In the genomic region with DNA sequence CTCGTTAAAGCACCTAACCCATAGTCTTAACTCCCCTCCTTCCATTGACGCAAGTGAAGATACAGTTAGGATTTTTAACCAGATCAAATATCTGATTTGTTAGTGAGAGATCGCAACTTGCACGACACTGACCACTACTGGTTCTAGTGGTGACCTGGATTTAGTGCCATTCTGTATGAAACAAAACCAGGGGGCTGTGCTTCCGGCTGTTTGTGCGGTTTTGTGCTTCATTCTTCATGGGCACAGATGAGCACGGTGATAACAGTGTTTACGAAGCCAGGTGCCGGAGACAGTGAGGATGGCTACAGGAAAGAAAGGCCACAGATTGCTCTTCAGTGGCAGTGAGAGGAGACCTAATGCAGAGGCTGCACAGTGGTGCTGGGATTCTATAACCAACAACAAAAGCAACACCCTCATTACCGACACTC, we compare ENCODE assay signal across 1 cellular context.
TF ChIP-seq lines count a peak whose summit lies in the region.

No MANE protein-coding gene starts in this region.

TF ChIP-seq in HepG2, 621 proteins besides CTCF, POLR2A, EP300 and RAD21 (continued from another document and continues in another):
- TF ChIP-seq FUBP1 (CRISPR knock-in tag; IDR thresholded peaks at IDR 0.05; ENCODE audit: borderline replicate concordance) (peak; percentile 84; the same call in 1 of the 2 replicates), ZNF33B (CRISPR knock-in tag; IDR thresholded peaks at IDR 0.05) (peak; percentile 11; the same call in 1 of the 2 replicates), RFXAP (CRISPR knock-in tag; IDR thresholded peaks at IDR 0.05; ENCODE audit: borderline replicate concordance) (peak; percentile 48; the same call in 1 of the 2 replicates), NPAS2 (CRISPR knock-in tag; IDR thresholded peaks at IDR 0.05; ENCODE audit: borderline replicate concordance) (no peak), ZIK1 (CRISPR knock-in tag; IDR thresholded peaks at IDR 0.05; ENCODE audit: borderline replicate concordance, low read depth) (0 out of 2 replicates have a peak, but pooled peaks have one; percentile 28), ISL2 (CRISPR knock-in tag; IDR thresholded peaks at IDR 0.05) (peak; percentile 45; the same call in 1 of the 2 replicates), ZNF792 (CRISPR knock-in tag; IDR thresholded peaks at IDR 0.05) (peak; percentile 85; the same call in 1 of the 2 replicates), ERF (CRISPR knock-in tag; IDR thresholded peaks at IDR 0.05) (peak; percentile 93), SMC3 (IDR thresholded peaks at IDR 0.05; ENCODE audit: low read length) (peak; percentile 49; the same call in 1 of the 2 replicates), KLF16 (CRISPR knock-in tag; IDR thresholded peaks at IDR 0.05) (peak in 1 of 2 experiments; percentile 62; a peak in 2 of 4 replicates), SOX6 (IDR thresholded peaks at IDR 0.05) (no peak), SOX6 (CRISPR knock-in tag; IDR thresholded peaks at IDR 0.05) (peak; percentile 82), NR2C2 (CRISPR knock-in tag; IDR thresholded peaks at IDR 0.05; ENCODE audit: borderline replicate concordance) (no peak), ZNF274 (CRISPR knock-in tag; IDR thresholded peaks at IDR 0.05) (peak; percentile 57), ZNF503 (CRISPR knock-in tag; IDR thresholded peaks at IDR 0.05) (0 out of 2 replicates have a peak, but pooled peaks have one; percentile 21), FOXA3 (CRISPR knock-in tag; IDR thresholded peaks at IDR 0.05) (peak; percentile 91), TAF1 (CRISPR knock-in tag; IDR thresholded peaks at IDR 0.05) (no peak), MXD4 (CRISPR knock-in tag; IDR thresholded peaks at IDR 0.05) (no peak; the same call in 1 of the 2 replicates), PPARG (CRISPR knock-in tag; conservative IDR thresholded peaks at IDR 0.05) (peak; percentile 64; the same call in 1 of the 2 replicates), KDM4B (CRISPR knock-in tag; IDR thresholded peaks at IDR 0.05) (0 out of 2 replicates have a peak, but pooled peaks have one; percentile 24), GABPA (IDR thresholded peaks at IDR 0.05; ENCODE audit: low read depth, low read length) (no peak), GABPA (CRISPR knock-in tag; IDR thresholded peaks at IDR 0.05; ENCODE audit: low read depth) (peak; percentile 83), NCOA2 (CRISPR knock-in tag; IDR thresholded peaks at IDR 0.05) (0 out of 2 replicates have a peak, but pooled peaks have one; percentile 33), HDAC2 (CRISPR knock-in tag; IDR thresholded peaks at IDR 0.05) (peak; percentile 92), JUN (CRISPR knock-in tag; IDR thresholded peaks at IDR 0.05) (no peak), KAT7 (CRISPR knock-in tag; IDR thresholded peaks at IDR 0.05; ENCODE audit: borderline replicate concordance) (no peak), KDM3A (CRISPR knock-in tag; IDR thresholded peaks at IDR 0.05; ENCODE audit: low read depth) (no peak), GATAD1 (CRISPR knock-in tag; IDR thresholded peaks at IDR 0.05) (0 out of 2 replicates have a peak, but pooled peaks have one; percentile 39), KLF12 (CRISPR knock-in tag; IDR thresholded peaks at IDR 0.05; ENCODE audit: borderline replicate concordance) (no peak), CCDC6 (CRISPR knock-in tag; IDR thresholded peaks at IDR 0.05) (peak; percentile 69; the same call in 1 of the 2 replicates)
- TF ChIP-seq, protein P1, sequence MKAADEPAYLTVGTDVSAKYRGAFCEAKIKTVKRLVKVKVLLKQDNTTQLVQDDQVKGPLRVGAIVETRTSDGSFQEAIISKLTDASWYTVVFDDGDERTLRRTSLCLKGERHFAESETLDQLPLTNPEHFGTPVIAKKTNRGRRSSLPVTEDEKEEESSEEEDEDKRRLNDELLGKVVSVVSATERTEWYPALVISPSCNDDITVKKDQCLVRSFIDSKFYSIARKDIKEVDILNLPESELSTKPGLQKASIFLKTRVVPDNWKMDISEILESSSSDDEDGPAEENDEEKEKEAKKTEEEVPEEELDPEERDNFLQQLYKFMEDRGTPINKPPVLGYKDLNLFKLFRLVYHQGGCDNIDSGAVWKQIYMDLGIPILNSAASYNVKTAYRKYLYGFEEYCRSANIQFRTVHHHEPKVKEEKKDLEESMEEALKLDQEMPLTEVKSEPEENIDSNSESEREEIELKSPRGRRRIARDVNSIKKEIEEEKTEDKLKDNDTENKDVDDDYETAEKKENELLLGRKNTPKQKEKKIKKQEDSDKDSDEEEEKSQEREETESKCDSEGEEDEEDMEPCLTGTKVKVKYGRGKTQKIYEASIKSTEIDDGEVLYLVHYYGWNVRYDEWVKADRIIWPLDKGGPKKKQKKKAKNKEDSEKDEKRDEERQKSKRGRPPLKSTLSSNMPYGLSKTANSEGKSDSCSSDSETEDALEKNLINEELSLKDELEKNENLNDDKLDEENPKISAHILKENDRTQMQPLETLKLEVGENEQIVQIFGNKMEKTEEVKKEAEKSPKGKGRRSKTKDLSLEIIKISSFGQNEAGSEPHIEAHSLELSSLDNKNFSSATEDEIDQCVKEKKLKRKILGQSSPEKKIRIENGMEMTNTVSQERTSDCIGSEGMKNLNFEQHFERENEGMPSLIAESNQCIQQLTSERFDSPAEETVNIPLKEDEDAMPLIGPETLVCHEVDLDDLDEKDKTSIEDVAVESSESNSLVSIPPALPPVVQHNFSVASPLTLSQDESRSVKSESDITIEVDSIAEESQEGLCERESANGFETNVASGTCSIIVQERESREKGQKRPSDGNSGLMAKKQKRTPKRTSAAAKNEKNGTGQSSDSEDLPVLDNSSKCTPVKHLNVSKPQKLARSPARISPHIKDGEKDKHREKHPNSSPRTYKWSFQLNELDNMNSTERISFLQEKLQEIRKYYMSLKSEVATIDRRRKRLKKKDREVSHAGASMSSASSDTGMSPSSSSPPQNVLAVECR (CRISPR knock-in tag; IDR thresholded peaks at IDR 0.05; ENCODE audit: borderline replicate concordance), result peak; percentile 44; the same call in 1 of the 2 replicates
- TF ChIP-seq, protein P2, sequence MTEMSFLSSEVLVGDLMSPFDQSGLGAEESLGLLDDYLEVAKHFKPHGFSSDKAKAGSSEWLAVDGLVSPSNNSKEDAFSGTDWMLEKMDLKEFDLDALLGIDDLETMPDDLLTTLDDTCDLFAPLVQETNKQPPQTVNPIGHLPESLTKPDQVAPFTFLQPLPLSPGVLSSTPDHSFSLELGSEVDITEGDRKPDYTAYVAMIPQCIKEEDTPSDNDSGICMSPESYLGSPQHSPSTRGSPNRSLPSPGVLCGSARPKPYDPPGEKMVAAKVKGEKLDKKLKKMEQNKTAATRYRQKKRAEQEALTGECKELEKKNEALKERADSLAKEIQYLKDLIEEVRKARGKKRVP (CRISPR knock-in tag; IDR thresholded peaks at IDR 0.05), result no peak
- TF ChIP-seq, protein P3, sequence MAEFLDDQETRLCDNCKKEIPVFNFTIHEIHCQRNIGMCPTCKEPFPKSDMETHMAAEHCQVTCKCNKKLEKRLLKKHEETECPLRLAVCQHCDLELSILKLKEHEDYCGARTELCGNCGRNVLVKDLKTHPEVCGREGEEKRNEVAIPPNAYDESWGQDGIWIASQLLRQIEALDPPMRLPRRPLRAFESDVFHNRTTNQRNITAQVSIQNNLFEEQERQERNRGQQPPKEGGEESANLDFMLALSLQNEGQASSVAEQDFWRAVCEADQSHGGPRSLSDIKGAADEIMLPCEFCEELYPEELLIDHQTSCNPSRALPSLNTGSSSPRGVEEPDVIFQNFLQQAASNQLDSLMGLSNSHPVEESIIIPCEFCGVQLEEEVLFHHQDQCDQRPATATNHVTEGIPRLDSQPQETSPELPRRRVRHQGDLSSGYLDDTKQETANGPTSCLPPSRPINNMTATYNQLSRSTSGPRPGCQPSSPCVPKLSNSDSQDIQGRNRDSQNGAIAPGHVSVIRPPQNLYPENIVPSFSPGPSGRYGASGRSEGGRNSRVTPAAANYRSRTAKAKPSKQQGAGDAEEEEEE (CRISPR knock-in tag; IDR thresholded peaks at IDR 0.05; ENCODE audit: borderline replicate concordance), result no peak
- TF ChIP-seq, protein P4, sequence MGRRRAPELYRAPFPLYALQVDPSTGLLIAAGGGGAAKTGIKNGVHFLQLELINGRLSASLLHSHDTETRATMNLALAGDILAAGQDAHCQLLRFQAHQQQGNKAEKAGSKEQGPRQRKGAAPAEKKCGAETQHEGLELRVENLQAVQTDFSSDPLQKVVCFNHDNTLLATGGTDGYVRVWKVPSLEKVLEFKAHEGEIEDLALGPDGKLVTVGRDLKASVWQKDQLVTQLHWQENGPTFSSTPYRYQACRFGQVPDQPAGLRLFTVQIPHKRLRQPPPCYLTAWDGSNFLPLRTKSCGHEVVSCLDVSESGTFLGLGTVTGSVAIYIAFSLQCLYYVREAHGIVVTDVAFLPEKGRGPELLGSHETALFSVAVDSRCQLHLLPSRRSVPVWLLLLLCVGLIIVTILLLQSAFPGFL (CRISPR knock-in tag; IDR thresholded peaks at IDR 0.05), result no peak
- TF ChIP-seq, protein P5, sequence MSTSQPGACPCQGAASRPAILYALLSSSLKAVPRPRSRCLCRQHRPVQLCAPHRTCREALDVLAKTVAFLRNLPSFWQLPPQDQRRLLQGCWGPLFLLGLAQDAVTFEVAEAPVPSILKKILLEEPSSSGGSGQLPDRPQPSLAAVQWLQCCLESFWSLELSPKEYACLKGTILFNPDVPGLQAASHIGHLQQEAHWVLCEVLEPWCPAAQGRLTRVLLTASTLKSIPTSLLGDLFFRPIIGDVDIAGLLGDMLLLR (CRISPR knock-in tag; IDR thresholded peaks at IDR 0.05), result no peak
- TF ChIP-seq, protein P6, sequence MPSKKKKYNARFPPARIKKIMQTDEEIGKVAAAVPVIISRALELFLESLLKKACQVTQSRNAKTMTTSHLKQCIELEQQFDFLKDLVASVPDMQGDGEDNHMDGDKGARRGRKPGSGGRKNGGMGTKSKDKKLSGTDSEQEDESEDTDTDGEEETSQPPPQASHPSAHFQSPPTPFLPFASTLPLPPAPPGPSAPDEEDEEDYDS (CRISPR knock-in tag; IDR thresholded peaks at IDR 0.05), result peak; percentile 61; the same call in 1 of the 2 replicates
- TF ChIP-seq, protein P7, sequence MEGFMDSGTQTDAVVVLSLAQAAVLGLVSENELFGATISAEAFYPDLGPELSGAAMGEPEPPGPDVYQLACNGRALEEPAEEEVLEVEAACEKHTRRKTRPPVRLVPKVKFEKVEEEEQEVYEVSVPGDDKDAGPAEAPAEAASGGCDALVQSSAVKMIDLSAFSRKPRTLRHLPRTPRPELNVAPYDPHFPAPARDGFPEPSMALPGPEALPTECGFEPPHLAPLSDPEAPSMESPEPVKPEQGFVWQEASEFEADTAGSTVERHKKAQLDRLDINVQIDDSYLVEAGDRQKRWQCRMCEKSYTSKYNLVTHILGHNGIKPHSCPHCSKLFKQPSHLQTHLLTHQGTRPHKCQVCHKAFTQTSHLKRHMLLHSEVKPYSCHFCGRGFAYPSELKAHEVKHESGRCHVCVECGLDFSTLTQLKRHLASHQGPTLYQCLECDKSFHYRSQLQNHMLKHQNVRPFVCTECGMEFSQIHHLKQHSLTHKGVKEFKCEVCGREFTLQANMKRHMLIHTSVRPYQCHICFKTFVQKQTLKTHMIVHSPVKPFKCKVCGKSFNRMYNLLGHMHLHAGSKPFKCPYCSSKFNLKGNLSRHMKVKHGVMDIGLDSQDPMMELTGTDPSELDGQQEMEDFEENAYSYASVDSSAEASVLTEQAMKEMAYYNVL (CRISPR knock-in tag; IDR thresholded peaks at IDR 0.05; ENCODE audit: borderline replicate concordance), result peak; percentile 42; the same call in 1 of the 2 replicates
- TF ChIP-seq, protein P8, sequence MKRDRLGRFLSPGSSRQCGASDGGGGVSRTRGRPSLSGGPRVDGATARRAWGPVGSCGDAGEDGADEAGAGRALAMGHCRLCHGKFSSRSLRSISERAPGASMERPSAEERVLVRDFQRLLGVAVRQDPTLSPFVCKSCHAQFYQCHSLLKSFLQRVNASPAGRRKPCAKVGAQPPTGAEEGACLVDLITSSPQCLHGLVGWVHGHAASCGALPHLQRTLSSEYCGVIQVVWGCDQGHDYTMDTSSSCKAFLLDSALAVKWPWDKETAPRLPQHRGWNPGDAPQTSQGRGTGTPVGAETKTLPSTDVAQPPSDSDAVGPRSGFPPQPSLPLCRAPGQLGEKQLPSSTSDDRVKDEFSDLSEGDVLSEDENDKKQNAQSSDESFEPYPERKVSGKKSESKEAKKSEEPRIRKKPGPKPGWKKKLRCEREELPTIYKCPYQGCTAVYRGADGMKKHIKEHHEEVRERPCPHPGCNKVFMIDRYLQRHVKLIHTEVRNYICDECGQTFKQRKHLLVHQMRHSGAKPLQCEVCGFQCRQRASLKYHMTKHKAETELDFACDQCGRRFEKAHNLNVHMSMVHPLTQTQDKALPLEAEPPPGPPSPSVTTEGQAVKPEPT (CRISPR knock-in tag; IDR thresholded peaks at IDR 0.05; ENCODE audit: low read depth), result no peak
